23 cellular contexts compared by ENCODE assay signal in genomic region chr22:29254283-29254653, GRCh38. TPM values are rescaled to one million over a fixed set of nuclear protein-coding genes. Genes with fewer than 3 reads are reported as not detected.
A peak's percentile ranks its signal among the peaks of the same experiment; 100 is the strongest.
DNase-seq lines count a peak whose midpoint lies in the region; ATAC-seq, FAIRE-seq and TF ChIP-seq lines count a peak whose summit lies in the region.
"Had no signal": no experiment of that assay in that cellular context is flagged by ENCODE, and none has a peak within 500 bp of the region (broad histone marks: within the 10 kb centered on the region; RNA-seq: fewer than 3 reads in every experiment).

No MANE protein-coding gene starts in this region.

- intact Hi-C loops in HepG2 (cut with micrococcal nuclease; ENCODE audit: unreplicated experiment) (no loop called here), right lobe of liver (cut with DNase I) (no loop called here)

- TF ChIP-seq EP300 in HepG2 (IDR thresholded peaks at IDR 0.05; ENCODE audit: low read depth in 2 of 2, low read length in 2 of 2), result no peak
- TF ChIP-seq EP300 in HepG2 (CRISPR knock-in tag; IDR thresholded peaks at IDR 0.05; ENCODE audit: borderline replicate concordance), result no peak

- POLR2A ChIA-PET in HepG2 (lab: Yijun Ruan, JAX), result no interaction called here

- H3K27ac Mint-ChIP-seq in chondrocyte (ENCODE audit: unreplicated experiment), result no peak overlapping the region
- H3K27ac Mint-ChIP-seq: CD8-positive, alpha-beta T cell had no signal

- TF ChIP-seq CTCF in HepG2 (CRISPR knock-in tag; IDR thresholded peaks at IDR 0.05) (no peak), right lobe of liver (IDR thresholded peaks at IDR 0.05) (no peak), KMS-11 (conservative IDR thresholded peaks at IDR 0.05; ENCODE audit: low read depth, low read length) (no peak), chondrocyte (IDR thresholded peaks at IDR 0.05) (no peak)

- H3K9me3 ChIP-seq in HepG2 (ENCODE audit: low read length) (no peaks in the 10 kb centered on the region), right lobe of liver (no peaks in the 10 kb centered on the region)
- H3K9me3 ChIP-seq: MG63 had no signal

- no peaks in the 10 kb centered on the region for H3K4me1 Mint-ChIP-seq in chondrocyte (ENCODE audit: low read depth)

- FAIRE-seq in HepG2 (lab: Jason Lieb, UNC), result no peak
- FAIRE-seq: G401.6, GM18507 had no signal

- no peak overlapping the region for H3K4me3 Mint-ChIP-seq in chondrocyte (ENCODE audit: unreplicated experiment)
- H3K4me3 Mint-ChIP-seq: CD8-positive, alpha-beta T cell; H9 had no signal

- H3K36me3 ChIP-seq in HepG2 (replicated peaks in 1 of 2; ENCODE audit: control insufficient read depth in 1 of 2, insufficient read depth in 2 of 2, low read length in 2 of 2) (no peaks in the 10 kb centered on the region), right lobe of liver (no peaks in the 10 kb centered on the region), KMS-11 (ENCODE audit: insufficient read depth) (no peaks in the 10 kb centered on the region)
- H3K36me3 ChIP-seq: MG63 had no signal

- BruUV-seq in HepG2 (replicated peaks; lab: Mats Ljungman, UMichigan), result no TSS peak

- H3K9ac ChIP-seq in HepG2 (ENCODE audit: insufficient read depth, low read depth, low read length) (0 out of 2 replicates have a peak overlapping the region, but pooled peaks have one; percentile 3), KMS-11 (no peak overlapping the region)
- H3K9ac ChIP-seq: GM23248 had no signal

- ATAC-seq in HepG2 (no peak), right lobe of liver (no peak), HG03521 (IDR thresholded peaks at IDR 0.05; ENCODE audit: unreplicated experiment) (no peak), HG03520 (IDR thresholded peaks at IDR 0.05; ENCODE audit: unreplicated experiment) (no peak)
- ATAC-seq: CD8-positive, alpha-beta T cell had no signal

- no peaks in the 10 kb centered on the region for H3K9me3 Mint-ChIP-seq in chondrocyte (ENCODE audit: low read depth)
- H3K9me3 Mint-ChIP-seq: CD8-positive, alpha-beta T cell; H9 had no signal

- H4K20me1 ChIP-seq in HepG2 (ENCODE audit: insufficient read depth, low read length) (no peaks in the 10 kb centered on the region), KMS-11 (ENCODE audit: insufficient read depth) (no peaks in the 10 kb centered on the region)

- H2AFZ ChIP-seq in HepG2 (ENCODE audit: low read length) (peak overlapping the region; percentile 29), KMS-11 (ENCODE audit: low read depth) (peak overlapping the region; percentile 33; the same call in 1 of the 2 replicates)
- H2AFZ ChIP-seq: GM23248 had no signal

- no peaks in the 10 kb centered on the region for H3K36me3 Mint-ChIP-seq in chondrocyte (ENCODE audit: low read depth)
- H3K36me3 Mint-ChIP-seq: CD8-positive, alpha-beta T cell had no signal

- H3K27ac ChIP-seq in HepG2 (ENCODE audit: extremely low read length, insufficient read depth, low read length) (no peak overlapping the region), right lobe of liver (no peak overlapping the region), KMS-11 (no peak overlapping the region)
- H3K27ac ChIP-seq: GM23248, RWPE1, SK-N-MC had no signal

- H3K27me3 ChIP-seq in HepG2 (ENCODE audit: control insufficient read depth in 1 of 2, insufficient read depth in 2 of 2, low read length in 2 of 2) (no peaks in the 10 kb centered on the region), right lobe of liver (no peaks in the 10 kb centered on the region), KMS-11 (ENCODE audit: insufficient read depth, low read depth) (no peaks in the 10 kb centered on the region)
- H3K27me3 ChIP-seq: MG63 had no signal

- H3K4me3 ChIP-seq in HepG2 (replicated peaks in 1 of 3; ENCODE audit: insufficient read depth in 1 of 3, low read depth in 2 of 3, low read length in 3 of 3) (no peak overlapping the region; a peak in 1 of 6 replicates), right lobe of liver (no peak overlapping the region), KMS-11 (IDR thresholded peaks at IDR 0.05; ENCODE audit: insufficient read depth, low read depth, low read length) (no peak overlapping the region)
- H3K4me3 ChIP-seq: GM23248, MG63, SK-N-MC had no signal

- TF ChIP-seq POLR2A in HepG2 (IDR thresholded peaks at IDR 0.05; ENCODE audit: insufficient read depth in 1 of 2, low read depth in 2 of 2, low read length in 2 of 2) (no peak), right lobe of liver (IDR thresholded peaks at IDR 0.05) (no peak)

- WGBS in HepG2 (ENCODE audit: low lambda C conversion rate), result 0% methylated on average over 1 of the region's 4 CpGs
- 100% methylated on average over 2 of the region's 4 CpGs for WGBS in right lobe of liver (ENCODE audit: insufficient coverage, low coverage, low lambda C conversion rate, missing lambda C conversion rate)

- H3K4me2 ChIP-seq in HepG2 (ENCODE audit: low read depth, low read length), result 0 out of 2 replicates have a peak overlapping the region, but pooled peaks have one; percentile 32
- no peak overlapping the region for H3K4me2 ChIP-seq in KMS-11

- no peak for TF ChIP-seq RAD21 in HepG2 (CRISPR knock-in tag; IDR thresholded peaks at IDR 0.05)

- CTCF ChIA-PET in HepG2 (lab: Yijun Ruan, JAX; ENCODE audit: low intra/inter-chr PET ratio, low total read pairs), result no interaction called here

- peaks cover 4% of the 10 kb centered on the region for H3K27me3 Mint-ChIP-seq in chondrocyte (ENCODE audit: low read depth)

- H3K4me1 ChIP-seq in HepG2 (ENCODE audit: insufficient read depth, low read length) (peaks cover 11% of the 10 kb centered on the region), right lobe of liver (no peaks in the 10 kb centered on the region), KMS-11 (ENCODE audit: low read depth, poor library complexity, severe bottlenecking) (peaks cover 7% of the 10 kb centered on the region)

- H3K79me2 ChIP-seq in HepG2 (ENCODE audit: insufficient read depth, low read length), result no peaks in the 10 kb centered on the region
- no peaks in the 10 kb centered on the region for H3K79me2 ChIP-seq in KMS-11 (ENCODE audit: insufficient read depth, low read depth)

- in situ Hi-C loops in HepG2 (cut with HindIII; ENCODE audit: extremely low pct_ligation_motif_present, low pct_unique_long_range_greater_than_20kb), result loop anchor here (10.0 kb wide), 1 partner anchor 389 kb away; no protein-coding TSS in a partner anchor

- no peak for DNase-seq in HepG2 (ENCODE audit: low spot score)
- DNase-seq in right lobe of liver, result no peak
- DNase-seq in chondrocyte (ENCODE audit: low spot score), result peak; percentile 51
- DNase-seq in NCI-H82 (lab: John Stamatoyannopoulos, UW), result no peak
- DNase-seq: ACHN; C1 segment of cervical spinal cord; CD8-positive, alpha-beta T cell; GM23248; H9; MG63; NCI-H1417 treated with DMSO at 0.1 percent for 48 hours; NCI-H187 treated with DMSO at 0.1 percent for 48 hours; NCI-H2107; NCI-H446 treated with DMSO at 0.1 percent for 48 hours; NCI-H69; SHP77 treated with DMSO at 0.1 percent for 48 hours had no signal

RNA-seq across cellular contexts. Expression of gene RHBDD3, which starts 13.5 kb away (rescaled TPM):
- total RNA-seq in HepG2 (2016; rRNA removed; fragmentation: Illumina TruSeq; extraction: Trizol) (12.6 and 26.7 TPM in 2 replicates), right lobe of liver (10 to 100 TPM in 5 of 6 experiments, 1 to 10 TPM in 1; 9.7 to 35.3 (median 14.7) TPM), chondrocyte (29.5 to 37.6 TPM (median 30.9 TPM) in 3 replicates)
- total RNA-seq in HepG2 (2016; cell fraction: cytosol; rRNA removed; fragmentation: Illumina TruSeq; extraction: Trizol; ENCODE audit: low read depth), result 8.3 and 9.2 TPM in 2 replicates
- 12.3 and 26.7 TPM in 2 replicates for total RNA-seq in HepG2 (2016; cell fraction: insoluble cytoplasmic fraction; rRNA removed; fragmentation: Illumina TruSeq; extraction: Trizol)
- 16.9 and 21.6 TPM in 2 replicates for total RNA-seq in HepG2 (2016; cell fraction: membrane; rRNA removed; fragmentation: Illumina TruSeq; extraction: Trizol)
- 24.7 and 26.9 TPM in 2 replicates for total RNA-seq in HepG2 (2016; cell fraction: nucleus; rRNA removed; fragmentation: Illumina TruSeq; extraction: Trizol)
- polyA plus RNA-seq in HepG2 (2011; rRNA removed), result 12.1 and 21.0 TPM in 2 replicates
- polyA plus RNA-seq in HepG2 (2011; cell fraction: cytosol; rRNA removed), result 10.6 and 17.9 TPM in 2 replicates
- polyA plus RNA-seq in HepG2 (2011; cell fraction: nucleus; rRNA removed), result 38.6 and 38.8 TPM in 2 replicates
- polyA plus RNA-seq in HepG2 (2012), result 8.5 and 12.8 TPM in 2 replicates
- polyA plus RNA-seq in HepG2 (2016; cell fraction: cytosol; fragmentation: Illumina TruSeq; extraction: Trizol; ENCODE audit: low read depth), result 6.5 and 10.4 TPM in 2 replicates
- polyA plus RNA-seq in HepG2 (2016; cell fraction: insoluble cytoplasmic fraction; fragmentation: Illumina TruSeq; extraction: Trizol; ENCODE audit: low read depth), result 10.8 and 11.3 TPM in 2 replicates
- polyA plus RNA-seq in HepG2 (2016; cell fraction: membrane; fragmentation: Illumina TruSeq; extraction: Trizol; ENCODE audit: low read depth), result 11.9 and 12.6 TPM in 2 replicates
- 59.8 and 60.3 TPM in 2 replicates for polyA plus RNA-seq in HepG2 (2016; cell fraction: nucleus; fragmentation: Illumina TruSeq; extraction: Trizol; ENCODE audit: insufficient read depth, low read depth)
- polyA minus RNA-seq in HepG2 (2011; rRNA and poly(A)+ RNA removed; ENCODE audit: low replicate concordance), result 9.9 and 18.2 TPM in 2 replicates
- 5.7 and 7.1 TPM in 2 replicates for polyA minus RNA-seq in HepG2 (2011; cell fraction: cytosol; rRNA and poly(A)+ RNA removed)
- 7.7 and 9.3 TPM in 2 replicates for polyA minus RNA-seq in HepG2 (2011; cell fraction: nucleus; rRNA and poly(A)+ RNA removed)

RNA-seq across cellular contexts. Expression of gene EWSR1, which starts 13.8 kb away (rescaled TPM):
- total RNA-seq in HepG2 (2016; rRNA removed; fragmentation: Illumina TruSeq; extraction: Trizol) (167 and 211 TPM in 2 replicates), right lobe of liver (100 to 1,000 TPM in 3 of 6 experiments, 10 to 100 TPM in 3; 75.0 to 112 (median 98.2) TPM), chondrocyte (139 to 205 TPM (median 144 TPM) in 3 replicates)
- total RNA-seq in HepG2 (2016; cell fraction: cytosol; rRNA removed; fragmentation: Illumina TruSeq; extraction: Trizol; ENCODE audit: low read depth), result 28.9 and 32.2 TPM in 2 replicates
- total RNA-seq in HepG2 (2016; cell fraction: insoluble cytoplasmic fraction; rRNA removed; fragmentation: Illumina TruSeq; extraction: Trizol), result 146 and 211 TPM in 2 replicates
- total RNA-seq in HepG2 (2016; cell fraction: membrane; rRNA removed; fragmentation: Illumina TruSeq; extraction: Trizol), result 47.2 and 49.1 TPM in 2 replicates
- 216 and 251 TPM in 2 replicates for total RNA-seq in HepG2 (2016; cell fraction: nucleus; rRNA removed; fragmentation: Illumina TruSeq; extraction: Trizol)
- 326 and 401 TPM in 2 replicates for polyA plus RNA-seq in HepG2 (2011; rRNA removed)
- 202 and 208 TPM in 2 replicates for polyA plus RNA-seq in HepG2 (2011; cell fraction: cytosol; rRNA removed)
- 687 and 755 TPM in 2 replicates for polyA plus RNA-seq in HepG2 (2011; cell fraction: nucleus; rRNA removed)
- polyA plus RNA-seq in HepG2 (2012), result 138 and 189 TPM in 2 replicates
- 22.8 and 25.5 TPM in 2 replicates for polyA plus RNA-seq in HepG2 (2016; cell fraction: cytosol; fragmentation: Illumina TruSeq; extraction: Trizol; ENCODE audit: low read depth)
- 183 and 203 TPM in 2 replicates for polyA plus RNA-seq in HepG2 (2016; cell fraction: insoluble cytoplasmic fraction; fragmentation: Illumina TruSeq; extraction: Trizol; ENCODE audit: low read depth)
- 29.2 and 38.3 TPM in 2 replicates for polyA plus RNA-seq in HepG2 (2016; cell fraction: membrane; fragmentation: Illumina TruSeq; extraction: Trizol; ENCODE audit: low read depth)
- 477 and 502 TPM in 2 replicates for polyA plus RNA-seq in HepG2 (2016; cell fraction: nucleus; fragmentation: Illumina TruSeq; extraction: Trizol; ENCODE audit: insufficient read depth, low read depth)
- 381 and 574 TPM in 2 replicates for polyA minus RNA-seq in HepG2 (2011; rRNA and poly(A)+ RNA removed; ENCODE audit: low replicate concordance)
- 103 and 111 TPM in 2 replicates for polyA minus RNA-seq in HepG2 (2011; cell fraction: cytosol; rRNA and poly(A)+ RNA removed)
- polyA minus RNA-seq in HepG2 (2011; cell fraction: nucleus; rRNA and poly(A)+ RNA removed), result 302 and 303 TPM in 2 replicates

RNA-seq across cellular contexts. Expression of gene EMID1, which starts 48.6 kb away (rescaled TPM):
- 0.21 and 0.82 TPM in 2 replicates for total RNA-seq in HepG2 (2016; rRNA removed; fragmentation: Illumina TruSeq; extraction: Trizol)
- 2.7 and 2.8 TPM in 2 replicates for total RNA-seq in HepG2 (2016; cell fraction: cytosol; rRNA removed; fragmentation: Illumina TruSeq; extraction: Trizol; ENCODE audit: low read depth)
- 0.09 and 0.26 TPM in 2 replicates for total RNA-seq in HepG2 (2016; cell fraction: insoluble cytoplasmic fraction; rRNA removed; fragmentation: Illumina TruSeq; extraction: Trizol)
- total RNA-seq in HepG2 (2016; cell fraction: membrane; rRNA removed; fragmentation: Illumina TruSeq; extraction: Trizol), result 1.7 and 2.1 TPM in 2 replicates
- total RNA-seq in HepG2 (2016; cell fraction: nucleus; rRNA removed; fragmentation: Illumina TruSeq; extraction: Trizol), result 0.25 and 0.50 TPM in 2 replicates
- polyA plus RNA-seq in HepG2 (2011; rRNA removed), result 0.45 and 0.81 TPM in 2 replicates
- polyA plus RNA-seq in HepG2 (2011; cell fraction: cytosol; rRNA removed), result 0.37 and 1.1 TPM in 2 replicates
- 2.1 and 2.4 TPM in 2 replicates for polyA plus RNA-seq in HepG2 (2011; cell fraction: nucleus; rRNA removed)
- polyA plus RNA-seq in HepG2 (2012), result 0.46 and 0.72 TPM in 2 replicates
- 2.6 and 3.8 TPM in 2 replicates for polyA plus RNA-seq in HepG2 (2016; cell fraction: cytosol; fragmentation: Illumina TruSeq; extraction: Trizol; ENCODE audit: low read depth)
- 0.25 and 0.50 TPM in 2 replicates for polyA plus RNA-seq in HepG2 (2016; cell fraction: insoluble cytoplasmic fraction; fragmentation: Illumina TruSeq; extraction: Trizol; ENCODE audit: low read depth)
- 1.4 and 2.2 TPM in 2 replicates for polyA plus RNA-seq in HepG2 (2016; cell fraction: membrane; fragmentation: Illumina TruSeq; extraction: Trizol; ENCODE audit: low read depth)
- 1.0 TPM in 2 replicates for polyA plus RNA-seq in HepG2 (2016; cell fraction: nucleus; fragmentation: Illumina TruSeq; extraction: Trizol; ENCODE audit: insufficient read depth, low read depth)
- polyA minus RNA-seq in HepG2 (2011; rRNA and poly(A)+ RNA removed; ENCODE audit: low replicate concordance), result 0.09 and 2.4 TPM in 2 replicates
- not detected in 2 replicates for polyA minus RNA-seq in HepG2 (2011; cell fraction: cytosol; rRNA and poly(A)+ RNA removed)
- polyA minus RNA-seq in HepG2 (2011; cell fraction: nucleus; rRNA and poly(A)+ RNA removed), result 0.99 and 1.3 TPM in 2 replicates
- total RNA-seq in right lobe of liver, result 1 to 10 TPM; 1.1 to 2.7 (median 1.5) TPM
- 0.33 to 0.41 TPM in 2 of 3 replicates, not detected in the other for total RNA-seq in chondrocyte
- total RNA-seq: CD8-positive, alpha-beta T cell; GM23248 had no signal
- polyA plus RNA-seq: GM23248 had no signal

RNA-seq across cellular contexts. Expression of gene GAS2L1, which starts 52.2 kb away (rescaled TPM):
- 2.6 and 3.3 TPM in 2 replicates for total RNA-seq in HepG2 (2016; rRNA removed; fragmentation: Illumina TruSeq; extraction: Trizol)
- total RNA-seq in HepG2 (2016; cell fraction: cytosol; rRNA removed; fragmentation: Illumina TruSeq; extraction: Trizol; ENCODE audit: low read depth), result 3.1 TPM in 2 replicates
- 1.9 and 3.4 TPM in 2 replicates for total RNA-seq in HepG2 (2016; cell fraction: insoluble cytoplasmic fraction; rRNA removed; fragmentation: Illumina TruSeq; extraction: Trizol)
- 6.6 and 6.7 TPM in 2 replicates for total RNA-seq in HepG2 (2016; cell fraction: membrane; rRNA removed; fragmentation: Illumina TruSeq; extraction: Trizol)
- total RNA-seq in HepG2 (2016; cell fraction: nucleus; rRNA removed; fragmentation: Illumina TruSeq; extraction: Trizol), result 2.1 and 2.7 TPM in 2 replicates
- 1.8 and 2.2 TPM in 2 replicates for polyA plus RNA-seq in HepG2 (2011; rRNA removed)
- 1.8 and 3.2 TPM in 2 replicates for polyA plus RNA-seq in HepG2 (2011; cell fraction: cytosol; rRNA removed)
- polyA plus RNA-seq in HepG2 (2011; cell fraction: nucleus; rRNA removed), result 6.0 and 8.0 TPM in 2 replicates
- 0.98 and 1.3 TPM in 2 replicates for polyA plus RNA-seq in HepG2 (2012)
- polyA plus RNA-seq in HepG2 (2016; cell fraction: cytosol; fragmentation: Illumina TruSeq; extraction: Trizol; ENCODE audit: low read depth), result 4.1 and 4.7 TPM in 2 replicates
- polyA plus RNA-seq in HepG2 (2016; cell fraction: insoluble cytoplasmic fraction; fragmentation: Illumina TruSeq; extraction: Trizol; ENCODE audit: low read depth), result 3.4 and 4.4 TPM in 2 replicates
- 7.9 and 8.8 TPM in 2 replicates for polyA plus RNA-seq in HepG2 (2016; cell fraction: membrane; fragmentation: Illumina TruSeq; extraction: Trizol; ENCODE audit: low read depth)
- polyA plus RNA-seq in HepG2 (2016; cell fraction: nucleus; fragmentation: Illumina TruSeq; extraction: Trizol; ENCODE audit: insufficient read depth, low read depth), result 5.9 and 7.0 TPM in 2 replicates
- 2.7 and 10.4 TPM in 2 replicates for polyA minus RNA-seq in HepG2 (2011; rRNA and poly(A)+ RNA removed; ENCODE audit: low replicate concordance)
- 1.5 and 1.6 TPM in 2 replicates for polyA minus RNA-seq in HepG2 (2011; cell fraction: cytosol; rRNA and poly(A)+ RNA removed)
- polyA minus RNA-seq in HepG2 (2011; cell fraction: nucleus; rRNA and poly(A)+ RNA removed), result 1.9 and 3.5 TPM in 2 replicates
- total RNA-seq in right lobe of liver, result 10 to 100 TPM in 4 of 6 experiments, 1 to 10 TPM in 2; 8.9 to 15.8 (median 11.5) TPM
- total RNA-seq in chondrocyte, result 34.5 to 35.6 TPM (median 34.8 TPM) in 3 replicates
- total RNA-seq: CD8-positive, alpha-beta T cell had no signal
